1 cellular context compared by ENCODE assay signal in genomic region chr16:8621572-8622314, GRCh38.
TF ChIP-seq lines count a peak whose summit lies in the region.

Gene METTL22, plus strand, starts transcription at chr16:8621698. Its CDS starts 3,968 bp downstream, at chr16:8625666.

TF ChIP-seq in HepG2, 621 proteins besides CTCF, POLR2A, EP300 and RAD21 (continued from another document and continues in another):
- TF ChIP-seq, protein P1, sequence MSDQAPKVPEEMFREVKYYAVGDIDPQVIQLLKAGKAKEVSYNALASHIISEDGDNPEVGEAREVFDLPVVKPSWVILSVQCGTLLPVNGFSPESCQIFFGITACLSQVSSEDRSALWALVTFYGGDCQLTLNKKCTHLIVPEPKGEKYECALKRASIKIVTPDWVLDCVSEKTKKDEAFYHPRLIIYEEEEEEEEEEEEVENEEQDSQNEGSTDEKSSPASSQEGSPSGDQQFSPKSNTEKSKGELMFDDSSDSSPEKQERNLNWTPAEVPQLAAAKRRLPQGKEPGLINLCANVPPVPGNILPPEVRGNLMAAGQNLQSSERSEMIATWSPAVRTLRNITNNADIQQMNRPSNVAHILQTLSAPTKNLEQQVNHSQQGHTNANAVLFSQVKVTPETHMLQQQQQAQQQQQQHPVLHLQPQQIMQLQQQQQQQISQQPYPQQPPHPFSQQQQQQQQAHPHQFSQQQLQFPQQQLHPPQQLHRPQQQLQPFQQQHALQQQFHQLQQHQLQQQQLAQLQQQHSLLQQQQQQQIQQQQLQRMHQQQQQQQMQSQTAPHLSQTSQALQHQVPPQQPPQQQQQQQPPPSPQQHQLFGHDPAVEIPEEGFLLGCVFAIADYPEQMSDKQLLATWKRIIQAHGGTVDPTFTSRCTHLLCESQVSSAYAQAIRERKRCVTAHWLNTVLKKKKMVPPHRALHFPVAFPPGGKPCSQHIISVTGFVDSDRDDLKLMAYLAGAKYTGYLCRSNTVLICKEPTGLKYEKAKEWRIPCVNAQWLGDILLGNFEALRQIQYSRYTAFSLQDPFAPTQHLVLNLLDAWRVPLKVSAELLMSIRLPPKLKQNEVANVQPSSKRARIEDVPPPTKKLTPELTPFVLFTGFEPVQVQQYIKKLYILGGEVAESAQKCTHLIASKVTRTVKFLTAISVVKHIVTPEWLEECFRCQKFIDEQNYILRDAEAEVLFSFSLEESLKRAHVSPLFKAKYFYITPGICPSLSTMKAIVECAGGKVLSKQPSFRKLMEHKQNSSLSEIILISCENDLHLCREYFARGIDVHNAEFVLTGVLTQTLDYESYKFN (CRISPR knock-in tag; conservative IDR thresholded peaks at IDR 0.05) = no peak; the same call in 1 of the 2 replicates
- TF ChIP-seq, protein P2, sequence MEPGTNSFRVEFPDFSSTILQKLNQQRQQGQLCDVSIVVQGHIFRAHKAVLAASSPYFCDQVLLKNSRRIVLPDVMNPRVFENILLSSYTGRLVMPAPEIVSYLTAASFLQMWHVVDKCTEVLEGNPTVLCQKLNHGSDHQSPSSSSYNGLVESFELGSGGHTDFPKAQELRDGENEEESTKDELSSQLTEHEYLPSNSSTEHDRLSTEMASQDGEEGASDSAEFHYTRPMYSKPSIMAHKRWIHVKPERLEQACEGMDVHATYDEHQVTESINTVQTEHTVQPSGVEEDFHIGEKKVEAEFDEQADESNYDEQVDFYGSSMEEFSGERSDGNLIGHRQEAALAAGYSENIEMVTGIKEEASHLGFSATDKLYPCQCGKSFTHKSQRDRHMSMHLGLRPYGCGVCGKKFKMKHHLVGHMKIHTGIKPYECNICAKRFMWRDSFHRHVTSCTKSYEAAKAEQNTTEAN (CRISPR knock-in tag; conservative IDR thresholded peaks at IDR 0.05) = peak; percentile 4; the same call in 1 of the 2 replicates
- TF ChIP-seq ZNF451 (CRISPR knock-in tag; IDR thresholded peaks at IDR 0.05) (peak; percentile 96), AFF4 (CRISPR knock-in tag; IDR thresholded peaks at IDR 0.05) (0 out of 2 replicates have a peak, but pooled peaks have one; percentile 36), FOXO1 (CRISPR knock-in tag; IDR thresholded peaks at IDR 0.05) (peak; percentile 18; the same call in 1 of the 2 replicates), MAFK (conservative IDR thresholded peaks at IDR 0.05 in 1 of 2, IDR thresholded peaks at IDR 0.05 in 1 of 2; ENCODE audit: low read length in 2 of 2) (no peak), SMARCE1 (IDR thresholded peaks at IDR 0.05; ENCODE audit: borderline replicate concordance) (no peak), TARDBP (CRISPR knock-in tag; IDR thresholded peaks at IDR 0.05) (peak; percentile 79), ZMYM4 (CRISPR knock-in tag; IDR thresholded peaks at IDR 0.05) (peak; percentile 74; the same call in 1 of the 2 replicates), SRSF1 (optimal IDR thresholded peaks at IDR 0.05; ENCODE audit: low read depth, low read length) (peak; percentile 51), ZSCAN25 (CRISPR knock-in tag; IDR thresholded peaks at IDR 0.05) (no peak; the same call in 1 of the 2 replicates), SMAD3 (CRISPR knock-in tag; IDR thresholded peaks at IDR 0.05) (peak; percentile 92), NCOR1 (IDR thresholded peaks at IDR 0.05; ENCODE audit: borderline replicate concordance, low read length) (no peak), PHF5A (CRISPR knock-in tag; IDR thresholded peaks at IDR 0.05; ENCODE audit: low read depth, unreplicated experiment) (peak; percentile 28), KDM1A (CRISPR knock-in tag; IDR thresholded peaks at IDR 0.05) (0 out of 2 replicates have a peak, but pooled peaks have one; percentile 4), BCL3 (CRISPR knock-in tag; IDR thresholded peaks at IDR 0.05) (peak; percentile 95), ZNF83 (CRISPR knock-in tag; IDR thresholded peaks at IDR 0.05; ENCODE audit: borderline replicate concordance) (peak; percentile 49; the same call in 1 of the 2 replicates), TP53 (CRISPR knock-in tag; conservative IDR thresholded peaks at IDR 0.05) (peak; percentile 90; the same call in 1 of the 2 replicates), TRAFD1 (CRISPR knock-in tag; IDR thresholded peaks at IDR 0.05; ENCODE audit: borderline replicate concordance) (peak; percentile 95), FOXC1 (CRISPR knock-in tag; IDR thresholded peaks at IDR 0.05; ENCODE audit: borderline replicate concordance) (peak; percentile 79; the same call in 1 of the 2 replicates), NCOA5 (CRISPR knock-in tag; IDR thresholded peaks at IDR 0.05) (no peak), ASH2L (IDR thresholded peaks at IDR 0.05; ENCODE audit: insufficient read length, low read depth, low read length) (peak; percentile 90), HNRNPLL (IDR thresholded peaks at IDR 0.05; ENCODE audit: low read depth, low read length, poor library complexity, severe bottlenecking) (peak; percentile 37)
- TF ChIP-seq, protein P3, sequence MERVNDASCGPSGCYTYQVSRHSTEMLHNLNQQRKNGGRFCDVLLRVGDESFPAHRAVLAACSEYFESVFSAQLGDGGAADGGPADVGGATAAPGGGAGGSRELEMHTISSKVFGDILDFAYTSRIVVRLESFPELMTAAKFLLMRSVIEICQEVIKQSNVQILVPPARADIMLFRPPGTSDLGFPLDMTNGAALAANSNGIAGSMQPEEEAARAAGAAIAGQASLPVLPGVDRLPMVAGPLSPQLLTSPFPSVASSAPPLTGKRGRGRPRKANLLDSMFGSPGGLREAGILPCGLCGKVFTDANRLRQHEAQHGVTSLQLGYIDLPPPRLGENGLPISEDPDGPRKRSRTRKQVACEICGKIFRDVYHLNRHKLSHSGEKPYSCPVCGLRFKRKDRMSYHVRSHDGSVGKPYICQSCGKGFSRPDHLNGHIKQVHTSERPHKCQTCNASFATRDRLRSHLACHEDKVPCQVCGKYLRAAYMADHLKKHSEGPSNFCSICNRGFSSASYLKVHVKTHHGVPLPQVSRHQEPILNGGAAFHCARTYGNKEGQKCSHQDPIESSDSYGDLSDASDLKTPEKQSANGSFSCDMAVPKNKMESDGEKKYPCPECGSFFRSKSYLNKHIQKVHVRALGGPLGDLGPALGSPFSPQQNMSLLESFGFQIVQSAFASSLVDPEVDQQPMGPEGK (CRISPR knock-in tag; IDR thresholded peaks at IDR 0.05) = peak; percentile 20; the same call in 1 of the 2 replicates
- TF ChIP-seq, protein P4, sequence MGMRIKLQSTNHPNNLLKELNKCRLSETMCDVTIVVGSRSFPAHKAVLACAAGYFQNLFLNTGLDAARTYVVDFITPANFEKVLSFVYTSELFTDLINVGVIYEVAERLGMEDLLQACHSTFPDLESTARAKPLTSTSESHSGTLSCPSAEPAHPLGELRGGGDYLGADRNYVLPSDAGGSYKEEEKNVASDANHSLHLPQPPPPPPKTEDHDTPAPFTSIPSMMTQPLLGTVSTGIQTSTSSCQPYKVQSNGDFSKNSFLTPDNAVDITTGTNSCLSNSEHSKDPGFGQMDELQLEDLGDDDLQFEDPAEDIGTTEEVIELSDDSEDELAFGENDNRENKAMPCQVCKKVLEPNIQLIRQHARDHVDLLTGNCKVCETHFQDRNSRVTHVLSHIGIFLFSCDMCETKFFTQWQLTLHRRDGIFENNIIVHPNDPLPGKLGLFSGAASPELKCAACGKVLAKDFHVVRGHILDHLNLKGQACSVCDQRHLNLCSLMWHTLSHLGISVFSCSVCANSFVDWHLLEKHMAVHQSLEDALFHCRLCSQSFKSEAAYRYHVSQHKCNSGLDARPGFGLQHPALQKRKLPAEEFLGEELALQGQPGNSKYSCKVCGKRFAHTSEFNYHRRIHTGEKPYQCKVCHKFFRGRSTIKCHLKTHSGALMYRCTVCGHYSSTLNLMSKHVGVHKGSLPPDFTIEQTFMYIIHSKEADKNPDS (CRISPR knock-in tag; IDR thresholded peaks at IDR 0.05) = no peak; the same call in 1 of the 2 replicates
- TF ChIP-seq, protein P5, sequence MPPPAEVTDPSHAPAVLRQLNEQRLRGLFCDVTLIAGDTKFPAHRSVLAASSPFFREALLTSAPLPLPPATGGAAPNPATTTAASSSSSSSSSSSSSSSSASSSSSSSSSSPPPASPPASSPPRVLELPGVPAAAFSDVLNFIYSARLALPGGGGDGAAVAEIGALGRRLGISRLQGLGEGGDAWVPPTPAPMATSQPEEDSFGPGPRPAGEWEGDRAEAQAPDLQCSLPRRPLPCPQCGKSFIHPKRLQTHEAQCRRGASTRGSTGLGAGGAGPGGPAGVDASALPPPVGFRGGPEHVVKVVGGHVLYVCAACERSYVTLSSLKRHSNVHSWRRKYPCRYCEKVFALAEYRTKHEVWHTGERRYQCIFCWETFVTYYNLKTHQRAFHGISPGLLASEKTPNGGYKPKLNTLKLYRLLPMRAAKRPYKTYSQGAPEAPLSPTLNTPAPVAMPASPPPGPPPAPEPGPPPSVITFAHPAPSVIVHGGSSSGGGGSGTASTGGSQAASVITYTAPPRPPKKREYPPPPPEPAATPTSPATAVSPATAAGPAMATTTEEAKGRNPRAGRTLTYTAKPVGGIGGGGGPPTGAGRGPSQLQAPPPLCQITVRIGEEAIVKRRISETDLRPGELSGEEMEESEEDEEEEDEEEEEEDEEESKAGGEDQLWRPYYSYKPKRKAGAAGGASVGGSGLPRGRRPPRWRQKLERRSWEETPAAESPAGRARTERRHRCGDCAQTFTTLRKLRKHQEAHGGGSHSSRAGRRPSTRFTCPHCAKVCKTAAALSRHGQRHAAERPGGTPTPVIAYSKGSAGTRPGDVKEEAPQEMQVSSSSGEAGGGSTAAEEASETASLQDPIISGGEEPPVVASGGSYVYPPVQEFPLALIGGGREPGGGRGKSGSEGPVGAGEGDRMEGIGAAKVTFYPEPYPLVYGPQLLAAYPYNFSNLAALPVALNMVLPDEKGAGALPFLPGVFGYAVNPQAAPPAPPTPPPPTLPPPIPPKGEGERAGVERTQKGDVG (CRISPR knock-in tag; IDR thresholded peaks at IDR 0.05; ENCODE audit: borderline replicate concordance) = 0 out of 2 replicates have a peak, but pooled peaks have one; percentile 28
